ENCODE assay signal across 1 cellular context in genomic region chr11:59770869-59771268, GRCh38.
TF ChIP-seq lines count a peak whose summit lies in the region.

No MANE protein-coding gene starts in this region.

TF ChIP-seq in GM12878, 131 proteins besides CTCF, POLR2A, EP300 and RAD21:
- TF ChIP-seq PAX5 (IDR thresholded peaks at IDR 0.05; ENCODE audit: borderline replicate concordance, low read depth, low read length): peak; percentile 66; the same call in 1 of the 2 replicates
- no peak for TF ChIP-seq CHD4 (IDR thresholded peaks at IDR 0.05)
TF ChIP-seq in GM12878: peak in this region for 1.
